1 cellular context compared by ENCODE assay signal in genomic region chr19:46328079-46328478, GRCh38.
TF ChIP-seq lines count a peak whose summit lies in the region.

No MANE protein-coding gene starts in this region.

TF ChIP-seq in GM23338, 12 proteins besides CTCF, POLR2A, EP300 and RAD21 (continued from another document):
- TF ChIP-seq, protein P1, sequence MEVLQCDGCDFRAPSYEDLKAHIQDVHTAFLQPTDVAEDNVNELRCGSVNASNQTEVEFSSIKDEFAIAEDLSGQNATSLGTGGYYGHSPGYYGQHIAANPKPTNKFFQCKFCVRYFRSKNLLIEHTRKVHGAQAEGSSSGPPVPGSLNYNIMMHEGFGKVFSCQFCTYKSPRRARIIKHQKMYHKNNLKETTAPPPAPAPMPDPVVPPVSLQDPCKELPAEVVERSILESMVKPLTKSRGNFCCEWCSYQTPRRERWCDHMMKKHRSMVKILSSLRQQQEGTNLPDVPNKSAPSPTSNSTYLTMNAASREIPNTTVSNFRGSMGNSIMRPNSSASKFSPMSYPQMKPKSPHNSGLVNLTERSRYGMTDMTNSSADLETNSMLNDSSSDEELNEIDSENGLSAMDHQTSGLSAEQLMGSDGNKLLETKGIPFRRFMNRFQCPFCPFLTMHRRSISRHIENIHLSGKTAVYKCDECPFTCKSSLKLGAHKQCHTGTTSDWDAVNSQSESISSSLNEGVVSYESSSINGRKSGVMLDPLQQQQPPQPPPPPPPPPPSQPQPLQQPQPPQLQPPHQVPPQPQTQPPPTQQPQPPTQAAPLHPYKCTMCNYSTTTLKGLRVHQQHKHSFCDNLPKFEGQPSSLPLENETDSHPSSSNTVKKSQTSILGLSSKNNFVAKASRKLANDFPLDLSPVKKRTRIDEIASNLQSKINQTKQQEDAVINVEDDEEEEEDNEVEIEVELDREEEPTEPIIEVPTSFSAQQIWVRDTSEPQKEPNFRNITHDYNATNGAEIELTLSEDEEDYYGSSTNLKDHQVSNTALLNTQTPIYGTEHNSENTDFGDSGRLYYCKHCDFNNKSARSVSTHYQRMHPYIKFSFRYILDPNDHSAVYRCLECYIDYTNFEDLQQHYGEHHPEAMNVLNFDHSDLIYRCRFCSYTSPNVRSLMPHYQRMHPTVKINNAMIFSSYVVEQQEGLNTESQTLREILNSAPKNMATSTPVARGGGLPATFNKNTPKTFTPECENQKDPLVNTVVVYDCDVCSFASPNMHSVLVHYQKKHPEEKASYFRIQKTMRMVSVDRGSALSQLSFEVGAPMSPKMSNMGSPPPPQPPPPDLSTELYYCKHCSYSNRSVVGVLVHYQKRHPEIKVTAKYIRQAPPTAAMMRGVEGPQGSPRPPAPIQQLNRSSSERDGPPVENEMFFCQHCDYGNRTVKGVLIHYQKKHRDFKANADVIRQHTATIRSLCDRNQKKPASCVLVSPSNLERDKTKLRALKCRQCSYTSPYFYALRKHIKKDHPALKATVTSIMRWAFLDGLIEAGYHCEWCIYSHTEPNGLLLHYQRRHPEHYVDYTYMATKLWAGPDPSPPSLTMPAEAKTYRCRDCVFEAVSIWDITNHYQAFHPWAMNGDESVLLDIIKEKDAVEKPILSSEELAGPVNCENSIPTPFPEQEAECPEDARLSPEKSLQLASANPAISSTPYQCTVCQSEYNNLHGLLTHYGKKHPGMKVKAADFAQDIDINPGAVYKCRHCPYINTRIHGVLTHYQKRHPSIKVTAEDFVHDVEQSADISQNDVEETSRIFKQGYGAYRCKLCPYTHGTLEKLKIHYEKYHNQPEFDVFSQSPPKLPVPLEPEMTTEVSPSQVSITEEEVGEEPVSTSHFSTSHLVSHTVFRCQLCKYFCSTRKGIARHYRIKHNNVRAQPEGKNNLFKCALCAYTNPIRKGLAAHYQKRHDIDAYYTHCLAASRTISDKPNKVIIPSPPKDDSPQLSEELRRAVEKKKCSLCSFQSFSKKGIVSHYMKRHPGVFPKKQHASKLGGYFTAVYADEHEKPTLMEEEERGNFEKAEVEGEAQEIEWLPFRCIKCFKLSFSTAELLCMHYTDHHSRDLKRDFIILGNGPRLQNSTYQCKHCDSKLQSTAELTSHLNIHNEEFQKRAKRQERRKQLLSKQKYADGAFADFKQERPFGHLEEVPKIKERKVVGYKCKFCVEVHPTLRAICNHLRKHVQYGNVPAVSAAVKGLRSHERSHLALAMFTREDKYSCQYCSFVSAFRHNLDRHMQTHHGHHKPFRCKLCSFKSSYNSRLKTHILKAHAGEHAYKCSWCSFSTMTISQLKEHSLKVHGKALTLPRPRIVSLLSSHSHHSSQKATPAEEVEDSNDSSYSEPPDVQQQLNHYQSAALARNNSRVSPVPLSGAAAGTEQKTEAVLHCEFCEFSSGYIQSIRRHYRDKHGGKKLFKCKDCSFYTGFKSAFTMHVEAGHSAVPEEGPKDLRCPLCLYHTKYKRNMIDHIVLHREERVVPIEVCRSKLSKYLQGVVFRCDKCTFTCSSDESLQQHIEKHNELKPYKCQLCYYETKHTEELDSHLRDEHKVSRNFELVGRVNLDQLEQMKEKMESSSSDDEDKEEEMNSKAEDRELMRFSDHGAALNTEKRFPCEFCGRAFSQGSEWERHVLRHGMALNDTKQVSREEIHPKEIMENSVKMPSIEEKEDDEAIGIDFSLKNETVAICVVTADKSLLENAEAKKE (CRISPR knock-in tag; IDR thresholded peaks at IDR 0.05), result no peak
- no peak for TF ChIP-seq EZH2 (IDR thresholded peaks at IDR 0.05; ENCODE audit: low read depth, unreplicated experiment)
